In genomic region chr16:50083996-50084395, GRCh38 we compare ENCODE assay signal across 28 cellular contexts.
"Had no signal": no experiment of that assay in that cellular context is flagged by ENCODE, and none has a peak within 500 bp of the region (broad histone marks: within the 10 kb centered on the region; RNA-seq: fewer than 3 reads in every experiment).

No MANE protein-coding gene starts in this region.

- H3K9me3 ChIP-seq: neutrophil, pancreas, prostate gland, right lobe of liver, sigmoid colon, spleen, stomach, thoracic aorta, thyroid gland, tibial nerve, upper lobe of left lung, vagina had no signal

- H3K4me3 Mint-ChIP-seq: naive B cell; naive thymus-derived CD8-positive, alpha-beta T cell; natural killer cell treated with Interleukin-12 subunit alpha and Interleukin-12 subunit beta and Interleukin-15 and Interleukin-18, amount 100 ng/mL, for 72 hours; stimulated activated effector memory CD8-positive, alpha-beta T cell treated with anti-CD3 and anti-CD28 coated beads, Interleukin-12 subunit alpha, Interleukin-12 subunit beta, amount 100 ng/mL, for 72 hours; stimulated activated naive B cell treated with anti-CD40 and anti-IgM and Interleukin-4, amounts not matched to agents 10 μg/mL and 1 μg/mL and 100 μg/mL, for 72 hours; stimulated activated naive CD8-positive, alpha-beta T cell treated with anti-CD3 and anti-CD28 coated beads, Interleukin-15, Interleukin-2, amounts not matched to agents 100 ng/mL and 50 ng/mL, for 24 hours had no signal

- DNase-seq: naive B cell; naive thymus-derived CD8-positive, alpha-beta T cell; nucleus accumbens; pancreas; right cardiac atrium; right lobe of liver; sigmoid colon; spleen; stimulated activated CD4-positive, alpha-beta T cell treated with anti-CD3 and anti-CD28 coated beads, Interleukin-12 subunit alpha, Interleukin-12 subunit beta, amount 100 ng/mL, for 4 hours; stimulated activated CD4-positive, alpha-beta T cell treated with anti-CD3 and anti-CD28 coated beads, Interleukin-1b, Interleukin-23, amount 100 ng/mL, for 48 hours; stimulated activated CD4-positive, alpha-beta T cell treated with anti-CD3 and anti-CD28 coated beads, Interleukin-4, amount 100 ng/mL, for 24 hours; stimulated activated naive B cell treated with anti-CD40 and anti-IgM and Interleukin-4, amounts not matched to agents 10 μg/mL and 1 μg/mL and 100 μg/mL, for 72 hours; stimulated activated naive CD4-positive, alpha-beta T cell treated with Interleukin-2 at 50 U/mL for 16 hours; stomach; thyroid gland; trophoblast cell; upper lobe of left lung had no signal

- H3K27ac Mint-ChIP-seq: stimulated activated effector memory CD8-positive, alpha-beta T cell treated with anti-CD3 and anti-CD28 coated beads, Interleukin-12 subunit alpha, Interleukin-12 subunit beta, amount 100 ng/mL, for 72 hours; stimulated activated naive B cell treated with anti-CD40 and anti-IgM and Interleukin-4, amounts not matched to agents 10 μg/mL and 1 μg/mL and 100 μg/mL, for 72 hours; stimulated activated naive CD8-positive, alpha-beta T cell treated with anti-CD3 and anti-CD28 coated beads, Interleukin-15, Interleukin-2, amounts not matched to agents 100 ng/mL and 50 ng/mL, for 24 hours had no signal

- H3K27me3 ChIP-seq: neutrophil, pancreas, right lobe of liver, sigmoid colon, spleen, stomach, thyroid gland, tibial nerve, upper lobe of left lung, vagina had no signal

- H3K27me3 Mint-ChIP-seq: naive B cell; naive thymus-derived CD8-positive, alpha-beta T cell; natural killer cell treated with Interleukin-12 subunit alpha and Interleukin-12 subunit beta and Interleukin-15 and Interleukin-18, amount 100 ng/mL, for 72 hours; stimulated activated naive B cell treated with anti-CD40 and anti-IgM and Interleukin-4, amounts not matched to agents 10 μg/mL and 1 μg/mL and 100 μg/mL, for 72 hours; stimulated activated naive CD8-positive, alpha-beta T cell treated with anti-CD3 and anti-CD28 coated beads, Interleukin-15, Interleukin-2, amounts not matched to agents 100 ng/mL and 50 ng/mL, for 24 hours had no signal

- H3K4me1 ChIP-seq: pancreas, prostate gland, right lobe of liver, sigmoid colon, spleen, stomach, thyroid gland, tibial nerve, upper lobe of left lung, vagina had no signal

- H3K4me1 Mint-ChIP-seq: stimulated activated naive B cell treated with anti-CD40 and anti-IgM and Interleukin-4, amounts not matched to agents 10 μg/mL and 1 μg/mL and 100 μg/mL, for 72 hours had no signal

- H3K4me2 ChIP-seq: smooth muscle cell had no signal

- ATAC-seq: naive thymus-derived CD8-positive, alpha-beta T cell; natural killer cell treated with Interleukin-12 subunit alpha and Interleukin-12 subunit beta and Interleukin-15 and Interleukin-18, amount 100 ng/mL, for 72 hours; pancreas; right cardiac atrium; right lobe of liver; stimulated activated effector memory CD8-positive, alpha-beta T cell treated with anti-CD3 and anti-CD28 coated beads, Interleukin-12 subunit alpha, Interleukin-12 subunit beta, amount 100 ng/mL, for 72 hours; stimulated activated naive B cell treated with anti-CD40 and anti-IgM and Interleukin-4, amounts not matched to agents 10 μg/mL and 1 μg/mL and 100 μg/mL, for 72 hours had no signal

- H3K9me3 Mint-ChIP-seq: naive B cell; naive thymus-derived CD8-positive, alpha-beta T cell; natural killer cell treated with Interleukin-12 subunit alpha and Interleukin-12 subunit beta and Interleukin-15 and Interleukin-18, amount 100 ng/mL, for 72 hours; stimulated activated effector memory CD8-positive, alpha-beta T cell treated with anti-CD3 and anti-CD28 coated beads, Interleukin-12 subunit alpha, Interleukin-12 subunit beta, amount 100 ng/mL, for 72 hours; stimulated activated naive B cell treated with anti-CD40 and anti-IgM and Interleukin-4, amounts not matched to agents 10 μg/mL and 1 μg/mL and 100 μg/mL, for 72 hours; stimulated activated naive CD8-positive, alpha-beta T cell treated with anti-CD3 and anti-CD28 coated beads, Interleukin-15, Interleukin-2, amounts not matched to agents 100 ng/mL and 50 ng/mL, for 24 hours had no signal

- FAIRE-seq: pancreas, urothelium cell line had no signal

- H3K36me3 ChIP-seq: prostate gland had no signal

- H3K27ac ChIP-seq: neutrophil, pancreas, prostate gland, right lobe of liver, sigmoid colon, skin epidermis, spleen, stomach, thoracic aorta, thyroid gland, tibial nerve, upper lobe of left lung, vagina had no signal

- H3K4me3 ChIP-seq: pancreas, prostate gland, right lobe of liver, sigmoid colon, skin epidermis, smooth muscle cell, spleen, stomach, thoracic aorta, thyroid gland, tibial nerve, upper lobe of left lung, vagina had no signal
